ENCODE assay signal across 24 cellular contexts in genomic region chr2:106334802-106335201, GRCh38.
"Had no signal": no experiment of that assay in that cellular context is flagged by ENCODE, and none has a peak within 500 bp of the region (broad histone marks: within the 10 kb centered on the region; RNA-seq: fewer than 3 reads in every experiment).

No MANE protein-coding gene starts in this region.

- H3K4me1 ChIP-seq: breast epithelium, right lobe of liver, upper lobe of left lung, vagina had no signal

- ATAC-seq: activated CD4-positive, alpha-beta T cell treated with anti-CD3 and anti-CD28 coated beads for 36 hours; activated naive CD4-positive, alpha-beta T cell treated with anti-CD3 and anti-CD28 coated beads, Interleukin-2, amount 50 U/mL, for 72 hours; activated T-cell treated with anti-CD3 and anti-CD28 coated beads, Interleukin-2, amount 50 U/mL, for 72 hours; naive thymus-derived CD8-positive, alpha-beta T cell; right lobe of liver; stimulated activated effector memory CD8-positive, alpha-beta T cell treated with anti-CD3 and anti-CD28 coated beads, Interleukin-12 subunit alpha, Interleukin-12 subunit beta, amount 100 ng/mL, for 72 hours; stimulated activated naive CD8-positive, alpha-beta T cell treated with anti-CD3 and anti-CD28 coated beads, Interleukin-15, amount 100 ng/mL, for 72 hours had no signal

- H3K9me3 Mint-ChIP-seq: activated T-cell treated with anti-CD3 and anti-CD28 coated beads, Interleukin-2, amount 50 U/mL, for 72 hours; central memory CD8-positive, alpha-beta T cell; naive thymus-derived CD8-positive, alpha-beta T cell; stimulated activated effector memory CD8-positive, alpha-beta T cell treated with anti-CD3 and anti-CD28 coated beads, Interleukin-12 subunit alpha, Interleukin-12 subunit beta, amount 100 ng/mL, for 72 hours; stimulated activated naive CD8-positive, alpha-beta T cell treated with anti-CD3 and anti-CD28 coated beads, Interleukin-15, amount 100 ng/mL, for 72 hours had no signal

- DNase-seq: activated CD4-positive, alpha-beta T cell treated with anti-CD3 and anti-CD28 coated beads for 36 hours; activated CD4-positive, CD25-positive, alpha-beta regulatory T cell; activated naive CD4-positive, alpha-beta T cell; activated T-cell treated with anti-CD3 and anti-CD28 coated beads for 4 hours; activated T-cell treated with anti-CD3 and anti-CD28 coated beads, Interleukin-2, amount 50 U/mL, for 72 hours; dermis blood vessel endothelial cell; effector CD4-positive, alpha-beta T cell; esophagus squamous epithelium; foreskin melanocyte; naive thymus-derived CD8-positive, alpha-beta T cell; occipital lobe; right lobe of liver; stimulated activated CD4-positive, alpha-beta T cell treated with anti-CD3 and anti-CD28 coated beads, Interleukin-4, amount 100 ng/mL, for 24 hours; stimulated activated naive CD8-positive, alpha-beta T cell treated with anti-CD3 and anti-CD28 coated beads, Interleukin-15, amount 100 ng/mL, for 72 hours; thyroid gland; upper lobe of left lung had no signal

- H3K27me3 Mint-ChIP-seq: activated CD4-positive, alpha-beta T cell treated with anti-CD3 and anti-CD28 coated beads for 36 hours; central memory CD8-positive, alpha-beta T cell; stimulated activated naive CD8-positive, alpha-beta T cell treated with anti-CD3 and anti-CD28 coated beads, Interleukin-15, amount 100 ng/mL, for 72 hours had no signal

- H3K27ac ChIP-seq: breast epithelium, epithelial cell of prostate, esophagus squamous epithelium, right lobe of liver, skin epidermis, thyroid gland, upper lobe of left lung, vagina had no signal

- H3K4me3 ChIP-seq: breast epithelium, esophagus squamous epithelium, right lobe of liver, skin epidermis, thyroid gland, upper lobe of left lung, vagina had no signal

- H3K36me3 ChIP-seq: breast epithelium, esophagus squamous epithelium, right lobe of liver, thyroid gland, upper lobe of left lung, vagina had no signal

- H3K27ac Mint-ChIP-seq: activated CD4-positive, alpha-beta T cell treated with anti-CD3 and anti-CD28 coated beads for 36 hours; activated naive CD4-positive, alpha-beta T cell treated with anti-CD3 and anti-CD28 coated beads, Interleukin-2, amount 50 U/mL, for 72 hours; activated T-cell treated with anti-CD3 and anti-CD28 coated beads, Interleukin-2, amount 50 U/mL, for 72 hours; naive thymus-derived CD8-positive, alpha-beta T cell; stimulated activated effector memory CD8-positive, alpha-beta T cell treated with anti-CD3 and anti-CD28 coated beads, Interleukin-12 subunit alpha, Interleukin-12 subunit beta, amount 100 ng/mL, for 72 hours; stimulated activated naive CD8-positive, alpha-beta T cell treated with anti-CD3 and anti-CD28 coated beads, Interleukin-15, amount 100 ng/mL, for 72 hours had no signal

- H3K9me3 ChIP-seq: esophagus squamous epithelium, right lobe of liver, thyroid gland, upper lobe of left lung, vagina had no signal

- H3K4me3 Mint-ChIP-seq: activated CD4-positive, alpha-beta T cell treated with anti-CD3 and anti-CD28 coated beads for 36 hours; activated T-cell treated with anti-CD3 and anti-CD28 coated beads, Interleukin-2, amount 50 U/mL, for 72 hours; central memory CD8-positive, alpha-beta T cell; naive thymus-derived CD8-positive, alpha-beta T cell; neural crest cell; stimulated activated effector memory CD8-positive, alpha-beta T cell treated with anti-CD3 and anti-CD28 coated beads, Interleukin-12 subunit alpha, Interleukin-12 subunit beta, amount 100 ng/mL, for 72 hours; stimulated activated naive CD8-positive, alpha-beta T cell treated with anti-CD3 and anti-CD28 coated beads, Interleukin-15, amount 100 ng/mL, for 72 hours had no signal

- H3K27me3 ChIP-seq: breast epithelium, esophagus squamous epithelium, right lobe of liver, thyroid gland, upper lobe of left lung, vagina had no signal

- H3K36me3 Mint-ChIP-seq: activated naive CD4-positive, alpha-beta T cell treated with anti-CD3 and anti-CD28 coated beads, Interleukin-2, amount 50 U/mL, for 72 hours; naive thymus-derived CD8-positive, alpha-beta T cell; stimulated activated effector memory CD8-positive, alpha-beta T cell treated with anti-CD3 and anti-CD28 coated beads, Interleukin-12 subunit alpha, Interleukin-12 subunit beta, amount 100 ng/mL, for 72 hours had no signal

- H3K4me1 Mint-ChIP-seq: central memory CD8-positive, alpha-beta T cell; stimulated activated effector memory CD8-positive, alpha-beta T cell treated with anti-CD3 and anti-CD28 coated beads, Interleukin-12 subunit alpha, Interleukin-12 subunit beta, amount 100 ng/mL, for 72 hours had no signal
